In genomic region chr12:89135976-89136634, GRCh38 we compare ENCODE assay signal across 13 cellular contexts.
A peak's percentile ranks its signal among the peaks of the same experiment; 100 is the strongest.
DNase-seq lines count a peak whose midpoint lies in the region; ATAC-seq and TF ChIP-seq lines count a peak whose summit lies in the region.
"Had no signal": no experiment of that assay in that cellular context is flagged by ENCODE, and none has a peak within 500 bp of the region (broad histone marks: within the 10 kb centered on the region; RNA-seq: fewer than 3 reads in every experiment).

No MANE protein-coding gene starts in this region.

- no peaks in the 10 kb centered on the region for H3K27me3 ChIP-seq in osteoblast (ENCODE audit: insufficient read depth, low read length)
- H3K27me3 ChIP-seq: right atrium auricular region had no signal

- no peak overlapping the region for H3K4me3 ChIP-seq in osteoblast (ENCODE audit: insufficient read depth, low read length)
- H3K4me3 ChIP-seq: lung, right atrium auricular region had no signal

- no peaks in the 10 kb centered on the region for H3K9me3 Mint-ChIP-seq in activated CD4-positive, alpha-beta T cell treated with anti-CD3 and anti-CD28 coated beads for 36 hours (ENCODE audit: low read depth)
- no peaks in the 10 kb centered on the region for H3K9me3 Mint-ChIP-seq in activated CD4-positive, alpha-beta T cell treated with anti-CD3 and anti-CD28 coated beads, Interleukin-2, amount 10 ng/mL, durations not matched to agents 7 days and 5 days
- peaks cover 0 to 2% of the 10 kb centered on the region in 2 donors for H3K9me3 Mint-ChIP-seq in activated T-cell treated with anti-CD3 and anti-CD28 coated beads, Interleukin-2, amount 50 U/mL, for 72 hours

- peaks cover 30% of the 10 kb centered on the region for H3K4me1 Mint-ChIP-seq in activated CD4-positive, alpha-beta T cell treated with anti-CD3 and anti-CD28 coated beads for 36 hours
- peaks cover 34% of the 10 kb centered on the region for H3K4me1 Mint-ChIP-seq in activated CD4-positive, alpha-beta T cell treated with anti-CD3 and anti-CD28 coated beads, Interleukin-2, amount 10 ng/mL, durations not matched to agents 7 days and 5 days
- peaks cover 42% of the 10 kb centered on the region for H3K4me1 Mint-ChIP-seq in activated T-cell treated with anti-CD3 and anti-CD28 coated beads, Interleukin-2, amount 50 U/mL, for 72 hours (ENCODE audit: low read depth)

- no peaks in the 10 kb centered on the region for H3K79me2 ChIP-seq in osteoblast (ENCODE audit: insufficient read depth, low read length)

- no peaks in the 10 kb centered on the region for H4K20me1 ChIP-seq in osteoblast (ENCODE audit: insufficient read depth, low read length)

- no peak overlapping the region for H3K27ac ChIP-seq in osteoblast (ENCODE audit: low read depth, low read length)
- H3K27ac ChIP-seq: KMS-11, right atrium auricular region had no signal

- DNase-seq in activated CD4-positive, alpha-beta T cell treated with anti-CD3 and anti-CD28 coated beads for 36 hours = peak; percentile 10
- DNase-seq in activated CD4-positive, alpha-beta T cell treated with anti-CD3 and anti-CD28 coated beads, Interleukin-2, amount 10 ng/mL, durations not matched to agents 7 days and 5 days = no peak
- DNase-seq in M059J (ENCODE audit: low read depth) (peak; percentile 75), osteoblast (ENCODE audit: insufficient read length, low spot score, missing footprints) (no peak)
- DNase-seq in activated T-cell treated with anti-CD3 and anti-CD28 coated beads, Interleukin-2, amount 50 U/mL, for 72 hours = peak; percentile 6 to 28
- no peak for DNase-seq in stimulated activated naive CD4-positive, alpha-beta T cell treated with Interleukin-2 at 50 U/mL for 16 hours (lab: John Stamatoyannopoulos, UW)
- DNase-seq: ACHN, NCI-H82 had no signal

- POLR2A ChIA-PET in activated CD4-positive, alpha-beta T cell treated with anti-CD3 and anti-CD28 coated beads for 36 hours (lab: Charles Lee) = interaction anchor here (0.9 kb wide), 1 partner anchor 26 kb away, joined by 3 read pairs; no protein-coding TSS in a partner anchor
- POLR2A ChIA-PET in activated CD4-positive, alpha-beta T cell treated with anti-CD3 and anti-CD28 coated beads, Interleukin-2, amount 10 ng/mL, durations not matched to agents 7 days and 5 days (lab: Charles Lee) = interaction anchor here (0.6 kb wide), 1 partner anchor 174 kb away, joined by 3 read pairs; no protein-coding TSS in a partner anchor

- no peak overlapping the region for H3K4me2 ChIP-seq in osteoblast (ENCODE audit: insufficient read depth, low read length)
- H3K4me2 ChIP-seq: KMS-11 had no signal

- H3K27me3 Mint-ChIP-seq in activated CD4-positive, alpha-beta T cell treated with anti-CD3 and anti-CD28 coated beads for 36 hours = peaks cover 8% of the 10 kb centered on the region
- no peaks in the 10 kb centered on the region for H3K27me3 Mint-ChIP-seq in activated CD4-positive, alpha-beta T cell treated with anti-CD3 and anti-CD28 coated beads, Interleukin-2, amount 10 ng/mL, durations not matched to agents 7 days and 5 days
- H3K27me3 Mint-ChIP-seq in activated T-cell treated with anti-CD3 and anti-CD28 coated beads, Interleukin-2, amount 50 U/mL, for 72 hours (ENCODE audit: low read depth) = no peaks in the 10 kb centered on the region

- H3K9me3 ChIP-seq in osteoblast (ENCODE audit: low read depth, low read length) = no peaks in the 10 kb centered on the region
- H3K9me3 ChIP-seq: right atrium auricular region had no signal

- CTCF ChIA-PET in activated CD4-positive, alpha-beta T cell treated with anti-CD3 and anti-CD28 coated beads for 36 hours (lab: Charles Lee) = interaction anchor here (0.6 to 1.5 kb wide), 9 partner anchors 10 to 211 kb away, joined by 3 to 4 read pairs (median 3); no protein-coding TSS in a partner anchor
- CTCF ChIA-PET in activated CD4-positive, alpha-beta T cell treated with anti-CD3 and anti-CD28 coated beads, Interleukin-2, amount 10 ng/mL, durations not matched to agents 7 days and 5 days (lab: Charles Lee) = interaction anchor here (0.5 to 2.1 kb wide), 11 partner anchors 8 to 217 kb away, joined by 3 to 5 read pairs (median 3); partner anchors contain the start of gene DUSP6

- peak overlapping the region; percentile 50 for H2AFZ ChIP-seq in osteoblast (ENCODE audit: low read length)

- no peak overlapping the region for H3K27ac Mint-ChIP-seq in activated CD4-positive, alpha-beta T cell treated with anti-CD3 and anti-CD28 coated beads for 36 hours
- no peak overlapping the region for H3K27ac Mint-ChIP-seq in activated CD4-positive, alpha-beta T cell treated with anti-CD3 and anti-CD28 coated beads, Interleukin-2, amount 10 ng/mL, durations not matched to agents 7 days and 5 days
- H3K27ac Mint-ChIP-seq in activated T-cell treated with anti-CD3 and anti-CD28 coated beads, Interleukin-2, amount 50 U/mL, for 72 hours = peak overlapping the region; percentile 68

- peaks cover 19% of the 10 kb centered on the region for H3K4me1 ChIP-seq in osteoblast (ENCODE audit: insufficient read depth, low read length)

- peak; percentile 60 for ATAC-seq in activated CD4-positive, alpha-beta T cell treated with anti-CD3 and anti-CD28 coated beads for 36 hours
- ATAC-seq in activated T-cell treated with anti-CD3 and anti-CD28 coated beads, Interleukin-2, amount 50 U/mL, for 72 hours (replicated peaks in 1 of 2) = peak; percentile 61 to 68
- ATAC-seq in HG03378 (IDR thresholded peaks at IDR 0.05; ENCODE audit: unreplicated experiment) (no peak), GM21423 (IDR thresholded peaks at IDR 0.05; ENCODE audit: unreplicated experiment) (no peak)

- intact Hi-C loops in activated CD4-positive, alpha-beta T cell treated with anti-CD3 and anti-CD28 coated beads for 36 hours (cut with DNase I, micrococcal nuclease) = loop anchor here (2.0 to 5.0 kb wide), 4 partner anchors 63 to 217 kb away; partner anchors contain the start of gene DUSP6 (in 2 of the 2)

- no peak for TF ChIP-seq CTCF in osteoblast (IDR thresholded peaks at IDR 0.05; ENCODE audit: extremely low read depth, low read depth, low read length)

- H3K36me3 ChIP-seq in osteoblast (ENCODE audit: insufficient read depth, low read length) = no peaks in the 10 kb centered on the region
- H3K36me3 ChIP-seq: right atrium auricular region had no signal

- H3K36me3 Mint-ChIP-seq in activated CD4-positive, alpha-beta T cell treated with anti-CD3 and anti-CD28 coated beads for 36 hours (ENCODE audit: low read depth) = no peaks in the 10 kb centered on the region
- H3K36me3 Mint-ChIP-seq in activated CD4-positive, alpha-beta T cell treated with anti-CD3 and anti-CD28 coated beads, Interleukin-2, amount 10 ng/mL, durations not matched to agents 7 days and 5 days (ENCODE audit: low read depth) = peaks cover 2% of the 10 kb centered on the region
- peaks cover 3 to 4% of the 10 kb centered on the region in 2 donors for H3K36me3 Mint-ChIP-seq in activated T-cell treated with anti-CD3 and anti-CD28 coated beads, Interleukin-2, amount 50 U/mL, for 72 hours (ENCODE audit: insufficient read depth in 2 of 2)

- no peak overlapping the region for H3K4me3 Mint-ChIP-seq in activated CD4-positive, alpha-beta T cell treated with anti-CD3 and anti-CD28 coated beads for 36 hours
- H3K4me3 Mint-ChIP-seq in activated CD4-positive, alpha-beta T cell treated with anti-CD3 and anti-CD28 coated beads, Interleukin-2, amount 10 ng/mL, durations not matched to agents 7 days and 5 days = no peak overlapping the region
- H3K4me3 Mint-ChIP-seq in activated T-cell treated with anti-CD3 and anti-CD28 coated beads, Interleukin-2, amount 50 U/mL, for 72 hours = peak overlapping the region; percentile 5 to 49

Comparison
In these comparisons a context has a peak if more than half of its experiments do, and no peak if none do; other contexts are left out.
1. DNase-seq: peak in activated CD4-positive, alpha-beta T cell treated with anti-CD3 and anti-CD28 coated beads for 36 hours (single experiment), M059J (single experiment) and activated T-cell treated with anti-CD3 and anti-CD28 coated beads, Interleukin-2, amount 50 U/mL, for 72 hours (2 of 2); none in activated CD4-positive, alpha-beta T cell treated with anti-CD3 and anti-CD28 coated beads, Interleukin-2, amount 10 ng/mL, durations not matched to agents 7 days and 5 days (single experiment), osteoblast (single experiment) and stimulated activated naive CD4-positive, alpha-beta T cell treated with Interleukin-2 at 50 U/mL for 16 hours (single experiment).
2. ATAC-seq: peak in activated CD4-positive, alpha-beta T cell treated with anti-CD3 and anti-CD28 coated beads for 36 hours (single experiment) and activated T-cell treated with anti-CD3 and anti-CD28 coated beads, Interleukin-2, amount 50 U/mL, for 72 hours (2 of 2); none in HG03378 (single experiment) and GM21423 (single experiment).
3. H3K4me3 Mint-ChIP-seq: peak in activated T-cell treated with anti-CD3 and anti-CD28 coated beads, Interleukin-2, amount 50 U/mL, for 72 hours (2 of 2); none in activated CD4-positive, alpha-beta T cell treated with anti-CD3 and anti-CD28 coated beads for 36 hours (single experiment) and activated CD4-positive, alpha-beta T cell treated with anti-CD3 and anti-CD28 coated beads, Interleukin-2, amount 10 ng/mL, durations not matched to agents 7 days and 5 days (single experiment).